ENCODE assay signal across 15 cellular contexts in the genomic region with DNA sequence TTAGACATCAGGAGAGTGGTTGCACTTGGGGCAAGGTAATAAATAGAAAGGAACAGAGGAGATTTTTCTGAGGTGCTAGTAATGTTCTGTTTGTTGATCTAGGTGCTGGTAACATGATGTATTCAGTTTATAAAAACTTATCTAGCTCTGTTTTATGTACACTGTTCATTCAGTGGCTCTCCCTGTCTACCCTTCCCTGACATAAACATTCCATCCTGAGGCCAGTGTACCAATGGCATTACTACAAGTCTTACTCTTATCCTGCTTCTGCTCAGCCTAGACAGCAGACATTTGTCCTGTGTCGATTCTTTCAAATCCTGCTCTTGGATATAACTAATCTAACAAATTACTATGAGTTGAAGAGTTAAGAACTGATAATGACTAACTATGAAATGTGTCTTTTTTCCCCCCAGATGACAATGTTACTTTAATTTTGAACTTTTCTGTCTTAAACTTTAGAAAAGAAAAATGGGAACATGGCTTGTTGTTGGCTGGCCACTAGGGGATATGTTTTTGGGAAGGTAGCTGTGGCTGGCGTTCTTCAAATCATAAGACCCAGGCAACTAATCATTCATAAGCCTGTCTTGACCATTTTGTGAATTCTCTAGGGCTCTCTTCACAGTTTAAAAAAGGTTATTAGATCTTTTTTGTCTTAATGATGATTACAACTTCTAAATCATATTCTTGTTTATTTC.
"Had no signal": no experiment of that assay in that cellular context is flagged by ENCODE, and none has a peak within 500 bp of the region (broad histone marks: within the 10 kb centered on the region; RNA-seq: fewer than 3 reads in every experiment).

No MANE protein-coding gene starts in this region.

- H3K27ac ChIP-seq: colonic mucosa, lower lobe of right lung, parathyroid adenoma, tibial artery had no signal

- DNase-seq: activated CD4-positive, alpha-beta T cell treated with anti-CD3 and anti-CD28 coated beads for 4 hours; activated CD8-positive, alpha-beta memory T cell treated with anti-CD3 and anti-CD28 coated beads, Interleukin-2, amount 50 U/mL, for 4 hours; activated CD8-positive, alpha-beta T cell treated with anti-CD3 and anti-CD28 coated beads, Interleukin-2, amount 10 ng/mL, durations not matched to agents 7 days and 5 days; activated gamma-delta T cell treated with Interleukin-2 at 50 U/mL for 16 hours; amniotic stem cell; central memory CD4-positive, alpha-beta T cell; colonic mucosa; immature natural killer cell; lower lobe of right lung; stimulated activated CD4-positive, alpha-beta T cell treated with anti-CD3 and anti-CD28 coated beads, Interleukin-2, amount 100 ng/mL, for 48 hours; T-helper 17 cell; tibial artery had no signal

- H3K27me3 ChIP-seq: colonic mucosa, tibial artery had no signal

- H3K9ac ChIP-seq: parathyroid adenoma had no signal

- ATAC-seq: activated CD8-positive, alpha-beta T cell treated with anti-CD3 and anti-CD28 coated beads, Interleukin-2, amount 10 ng/mL, durations not matched to agents 7 days and 5 days; esophagus mucosa; lower lobe of right lung; stimulated activated memory B cell treated with anti-CD40 and anti-IgM and Interleukin-4, amounts not matched to agents 10 μg/mL and 1 μg/mL and 100 μg/mL, for 72 hours; T-helper 17 cell had no signal

- H3K4me1 ChIP-seq: colonic mucosa, tibial artery had no signal

- H3K79me2 ChIP-seq: parathyroid adenoma had no signal

- H3K4me3 ChIP-seq: colonic mucosa, lower lobe of right lung, tibial artery had no signal

- H3K36me3 ChIP-seq: colonic mucosa, lower lobe of right lung, tibial artery had no signal
